1 cellular context compared by ENCODE assay signal in genomic region chr5:55520117-55520829, GRCh38.
TF ChIP-seq lines count a peak whose summit lies in the region.

No MANE protein-coding gene starts in this region.

TF ChIP-seq in HepG2, 621 proteins besides CTCF, POLR2A, EP300 and RAD21 (continued from another document):
- no peak for TF ChIP-seq USF2 (IDR thresholded peaks at IDR 0.05; ENCODE audit: low read depth, low read length)
- no peak for TF ChIP-seq USF2 (CRISPR knock-in tag; IDR thresholded peaks at IDR 0.05; ENCODE audit: borderline replicate concordance)
- no peak for TF ChIP-seq NR1H2 (CRISPR knock-in tag; IDR thresholded peaks at IDR 0.05; ENCODE audit: borderline replicate concordance, low read depth)
- no peak for TF ChIP-seq ONECUT2 (CRISPR knock-in tag; IDR thresholded peaks at IDR 0.05)
- no peak for TF ChIP-seq RFX5 (IDR thresholded peaks at IDR 0.05; ENCODE audit: low read depth, low read length)
- no peak for TF ChIP-seq ZNF232 (CRISPR knock-in tag; IDR thresholded peaks at IDR 0.05; ENCODE audit: borderline replicate concordance)
- TF ChIP-seq CREM (IDR thresholded peaks at IDR 0.05), result no peak
- TF ChIP-seq CREM (CRISPR knock-in tag; IDR thresholded peaks at IDR 0.05), result no peak
- no peak for TF ChIP-seq HNRNPLL (IDR thresholded peaks at IDR 0.05; ENCODE audit: low read depth, low read length, poor library complexity, severe bottlenecking)
- no peak for TF ChIP-seq SMAD9 (CRISPR knock-in tag; IDR thresholded peaks at IDR 0.05)
- TF ChIP-seq MAFG (CRISPR knock-in tag; IDR thresholded peaks at IDR 0.05), result no peak
